In the genomic region with DNA sequence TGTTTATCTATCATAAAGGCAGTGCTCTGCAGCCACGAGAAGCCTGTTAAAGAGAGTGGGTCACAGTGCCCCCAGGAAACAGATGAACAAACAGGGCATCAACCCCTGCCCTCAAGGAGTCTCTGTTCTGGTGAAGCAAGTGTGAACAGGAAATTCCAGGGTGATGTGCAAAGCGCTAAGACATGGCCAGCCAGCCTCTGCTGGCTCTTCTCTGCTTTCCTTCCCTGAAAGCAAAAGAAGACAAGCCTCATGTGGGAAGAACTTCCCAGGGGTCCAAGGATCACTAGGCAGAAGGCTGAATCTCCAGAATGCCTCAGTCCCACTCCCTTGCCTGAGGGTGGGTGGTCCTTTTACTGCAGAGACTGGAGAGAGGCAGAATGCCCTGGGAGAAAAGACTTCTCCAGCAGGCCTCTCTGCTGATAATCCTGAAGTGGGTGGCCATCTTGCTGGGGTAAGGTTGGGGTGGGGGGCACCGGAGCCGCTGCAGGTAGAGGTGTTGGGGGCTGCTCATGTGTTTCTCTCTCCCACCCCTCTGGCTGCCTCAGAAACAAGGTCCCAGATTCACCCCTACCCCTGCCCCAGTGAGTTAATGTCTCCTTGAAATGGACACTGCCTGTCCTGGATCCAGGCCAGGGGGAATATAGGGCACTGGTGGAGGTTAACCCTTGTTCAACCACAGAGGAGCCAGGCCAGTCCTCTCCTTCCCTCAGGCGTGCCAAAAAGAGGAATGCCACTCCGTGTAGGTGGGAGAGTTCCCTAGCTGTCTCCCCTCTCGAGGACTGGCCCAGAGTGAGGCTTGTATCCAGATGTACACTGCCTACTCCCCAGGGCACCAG, we compare ENCODE assay signal across 1 cellular context.
TF ChIP-seq lines count a peak whose summit lies in the region.

No MANE protein-coding gene starts in this region.

TF ChIP-seq in GM23338, 12 proteins besides CTCF, POLR2A, EP300 and RAD21:
- TF ChIP-seq ZNF331 (CRISPR knock-in tag; IDR thresholded peaks at IDR 0.05; ENCODE audit: low read depth) (no peak), EZH2phosphoT487 (IDR thresholded peaks at IDR 0.05; ENCODE audit: unreplicated experiment) (no peak)
